ENCODE assay signal across 1 cellular context in genomic region chr7:92667816-92668540, GRCh38.
TF ChIP-seq lines count a peak whose summit lies in the region.

No MANE protein-coding gene starts in this region.

TF ChIP-seq in SK-N-SH treated with all-trans-retinoic acid at 6 μM for 48 hours, 23 proteins besides CTCF, POLR2A, EP300 and RAD21 (continued from another document):
- no peak for TF ChIP-seq CSRNP3 (CRISPR knock-in tag; IDR thresholded peaks at IDR 0.05)
- no peak for TF ChIP-seq POU6F1 (CRISPR knock-in tag; IDR thresholded peaks at IDR 0.05; ENCODE audit: borderline replicate concordance, low read depth)
- no peak for TF ChIP-seq OSR1 (CRISPR knock-in tag; IDR thresholded peaks at IDR 0.05)
- TF ChIP-seq GLIS3 (CRISPR knock-in tag; IDR thresholded peaks at IDR 0.05) = no peak
- TF ChIP-seq ARNTL (CRISPR knock-in tag; IDR thresholded peaks at IDR 0.05; ENCODE audit: borderline replicate concordance, low read depth) = no peak
- TF ChIP-seq ZNF565 (CRISPR knock-in tag; conservative IDR thresholded peaks at IDR 0.05; ENCODE audit: low read depth) = no peak
TF ChIP-seq in SK-N-SH treated with all-trans-retinoic acid at 6 μM for 48 hours: peak in this region for 0.
